ENCODE assay signal across 29 cellular contexts in genomic region chr3:2861120-2861519, GRCh38.
"Had no signal": no experiment of that assay in that cellular context is flagged by ENCODE, and none has a peak within 500 bp of the region (broad histone marks: within the 10 kb centered on the region; RNA-seq: fewer than 3 reads in every experiment).

No MANE protein-coding gene starts in this region.

- H3K27ac ChIP-seq: colonic mucosa, esophagus muscularis mucosa, foreskin keratinocyte, gastroesophageal sphincter, heart left ventricle, ovary, stomach, thyroid gland, vagina had no signal

- H3K4me1 ChIP-seq: colonic mucosa, esophagus muscularis mucosa, foreskin keratinocyte, gastroesophageal sphincter, stomach, thyroid gland, vagina had no signal

- H3K27me3 ChIP-seq: colonic mucosa, esophagus muscularis mucosa, foreskin keratinocyte, gastroesophageal sphincter, heart left ventricle, ovary, stomach, thyroid gland, vagina had no signal

- DNase-seq: colonic mucosa; effector memory CD4-positive, alpha-beta T cell; foreskin keratinocyte; heart left ventricle; hippocampal formation; islet precursor cell; kidney glomerular epithelial cell; left colon; left ventricle myocardium superior; natural killer cell; occipital lobe; ovary; stimulated activated CD4-positive, alpha-beta T cell treated with anti-CD3 and anti-CD28 coated beads, Interleukin-12 subunit alpha, Interleukin-12 subunit beta, amount 100 ng/mL, for 4 hours; stimulated activated CD4-positive, alpha-beta T cell treated with anti-CD3 and anti-CD28 coated beads, Interleukin-1b, Interleukin-23, amount 100 ng/mL, for 48 hours; stimulated activated CD4-positive, alpha-beta T cell treated with anti-CD3 and anti-CD28 coated beads, Interleukin-4, amount 100 ng/mL, for 1 hour; stimulated activated CD8-positive, alpha-beta memory T cell treated with anti-CD3 and anti-CD28 coated beads, Interleukin-4, amount 100 ng/mL, for 48 hours; stimulated activated naive CD4-positive, alpha-beta T cell treated with Interleukin-2 at 50 U/mL for 16 hours; stomach; thyroid gland; trophoblast cell had no signal

- H3K9me3 ChIP-seq: colonic mucosa, esophagus muscularis mucosa, gastroesophageal sphincter, heart left ventricle, ovary, stomach, thyroid gland, vagina had no signal

- H3K4me3 ChIP-seq: colonic mucosa, esophagus muscularis mucosa, gastroesophageal sphincter, heart left ventricle, lung, ovary, smooth muscle cell, stomach, thyroid gland, vagina had no signal

- H3K27me3 Mint-ChIP-seq: dendritic cell treated with granulocyte-macrophage colony-stimulating factor and Interleukin-4, amounts not matched to agents 40 ng/mL and 50 ng/mL, for 4 days had no signal

- H3K4me3 Mint-ChIP-seq: dendritic cell treated with granulocyte-macrophage colony-stimulating factor and Interleukin-4, amounts not matched to agents 40 ng/mL and 50 ng/mL, for 4 days; memory B cell; natural killer cell had no signal

- H3K4me2 ChIP-seq: smooth muscle cell had no signal

- H3K36me3 ChIP-seq: colonic mucosa, esophagus muscularis mucosa, gastroesophageal sphincter, heart left ventricle, ovary, stomach, thyroid gland, vagina had no signal

- FAIRE-seq: endothelial cell of umbilical vein had no signal

- ATAC-seq: foreskin keratinocyte, gastroesophageal sphincter, heart left ventricle, left colon, left ventricle myocardium superior, natural killer cell, sciatic nerve had no signal

- H3K27ac Mint-ChIP-seq: dendritic cell treated with granulocyte-macrophage colony-stimulating factor and Interleukin-4, amounts not matched to agents 40 ng/mL and 50 ng/mL, for 4 days; memory B cell; natural killer cell had no signal

- H3K36me3 Mint-ChIP-seq: memory B cell, natural killer cell had no signal
